Comparison of ENCODE assay signal across 11 cellular contexts in genomic region chr4:7156273-7157139, GRCh38. TPM values are rescaled to one million over a fixed set of nuclear protein-coding genes. Genes with fewer than 3 reads are reported as not detected.
DNase-seq lines count a peak whose midpoint lies in the region; ATAC-seq and TF ChIP-seq lines count a peak whose summit lies in the region.
"Had no signal": no experiment of that assay in that cellular context is flagged by ENCODE, and none has a peak within 500 bp of the region (broad histone marks: within the 10 kb centered on the region; RNA-seq: fewer than 3 reads in every experiment).

No MANE protein-coding gene starts in this region.

- no peak overlapping the region for H3K4me3 Mint-ChIP-seq in MCF 10A (ENCODE audit: unreplicated experiment)
- H3K4me3 Mint-ChIP-seq: memory B cell; stimulated activated naive B cell treated with anti-CD40 and anti-IgM and Interleukin-4, amounts not matched to agents 10 μg/mL and 1 μg/mL and 100 μg/mL, for 72 hours had no signal

- no peak for TF ChIP-seq POLR2A in breast epithelium (IDR thresholded peaks at IDR 0.05)
- no peak for TF ChIP-seq POLR2A in right lobe of liver (IDR thresholded peaks at IDR 0.05)

- CTCF ChIA-PET in MCF 10A (lab: Yijun Ruan, JAX): interaction anchor here (0.6 to 1.3 kb wide), 9 partner anchors 8 to 930 kb away, joined by 3 to 8 read pairs (median 3); no protein-coding TSS in a partner anchor

- TF ChIP-seq CTCF in breast epithelium (IDR thresholded peaks at IDR 0.05): peak; percentile 34 to 73 (median 60)
- TF ChIP-seq CTCF in MCF 10A (IDR thresholded peaks at IDR 0.05; ENCODE audit: unreplicated experiment): no peak
- peak; percentile 14 to 45 (median 37) for TF ChIP-seq CTCF in right lobe of liver (IDR thresholded peaks at IDR 0.05)

- no peak overlapping the region for H3K9ac ChIP-seq in Karpas-422 (ENCODE audit: low read length)

- no peak overlapping the region for H3K27ac Mint-ChIP-seq in MCF 10A (ENCODE audit: low read depth, unreplicated experiment)
- H3K27ac Mint-ChIP-seq: memory B cell; stimulated activated naive B cell treated with anti-CD40 and anti-IgM and Interleukin-4, amounts not matched to agents 10 μg/mL and 1 μg/mL and 100 μg/mL, for 72 hours had no signal

- no peaks in the 10 kb centered on the region for H3K27me3 ChIP-seq in breast epithelium
- no peaks in the 10 kb centered on the region for H3K27me3 ChIP-seq in right lobe of liver
- no peaks in the 10 kb centered on the region for H3K27me3 ChIP-seq in Karpas-422 (ENCODE audit: low read length)

- WGBS in right lobe of liver (ENCODE audit: insufficient coverage, low coverage, low lambda C conversion rate, missing lambda C conversion rate): 56% methylated on average over 13 of the region's 19 CpGs

- H3K27ac ChIP-seq in breast epithelium (peak overlapping the region; percentile 37 to 81), right lobe of liver (no peak overlapping the region), Karpas-422 (ENCODE audit: low read length) (no peak overlapping the region)

- ATAC-seq in right lobe of liver: peak; percentile 21 to 53 (median 37)
- ATAC-seq: stimulated activated naive B cell treated with anti-CD40 and anti-IgM and Interleukin-4, amounts not matched to agents 10 μg/mL and 1 μg/mL and 100 μg/mL, for 72 hours had no signal

- H3K4me2 ChIP-seq in Karpas-422 (ENCODE audit: low read depth, low read length, poor library complexity, severe bottlenecking): no peak overlapping the region

- DNase-seq in breast epithelium (ENCODE audit: low spot score in 2 of 2): peak; percentile 51 to 52
- DNase-seq in MCF 10A (ENCODE audit: unreplicated experiment): no peak
- peak; percentile 42 for DNase-seq in dermis blood vessel endothelial cell
- peak in 1 of 3 donors; percentile 36 for DNase-seq in right lobe of liver
- no peak for DNase-seq in 8988T
- DNase-seq in cerebellum (ENCODE audit: low spot score): no peak
- no peak for DNase-seq in Karpas-422
- no peak for DNase-seq in SIG-M5 treated with dmso at 0.1 percent for 504 hours (lab: John Stamatoyannopoulos, UW; ENCODE audit: unreplicated experiment)
- DNase-seq: activated gamma-delta T cell; stimulated activated naive B cell treated with anti-CD40 and anti-IgM and Interleukin-4, amounts not matched to agents 10 μg/mL and 1 μg/mL and 100 μg/mL, for 72 hours had no signal

- H3K4me1 Mint-ChIP-seq in MCF 10A (ENCODE audit: insufficient read depth, unreplicated experiment): peaks cover 11% of the 10 kb centered on the region
- H3K4me1 Mint-ChIP-seq: memory B cell; stimulated activated naive B cell treated with anti-CD40 and anti-IgM and Interleukin-4, amounts not matched to agents 10 μg/mL and 1 μg/mL and 100 μg/mL, for 72 hours had no signal

- peaks cover 2 to 18% of the 10 kb centered on the region in 2 donors for H3K4me1 ChIP-seq in breast epithelium
- H3K4me1 ChIP-seq in right lobe of liver: peaks cover 0 to 9% (median 0%) of the 10 kb centered on the region in 4 donors
- H3K4me1 ChIP-seq in Karpas-422 (ENCODE audit: low read length): peaks cover 11% of the 10 kb centered on the region

- BruUV-seq in MCF 10A (replicated peaks; lab: Mats Ljungman, UMichigan): no TSS peak

- H2AFZ ChIP-seq in Karpas-422 (ENCODE audit: low read length): no peak overlapping the region

- H3K36me3 ChIP-seq in breast epithelium (no peaks in the 10 kb centered on the region), right lobe of liver (no peaks in the 10 kb centered on the region), Karpas-422 (ENCODE audit: insufficient read depth, low read length) (no peaks in the 10 kb centered on the region)

- H3K79me2 ChIP-seq in Karpas-422 (ENCODE audit: low read length): no peaks in the 10 kb centered on the region

- H3K4me3 ChIP-seq in breast epithelium (no peak overlapping the region), right lobe of liver (no peak overlapping the region), Karpas-422 (ENCODE audit: low read length) (no peak overlapping the region)

- H3K9me3 ChIP-seq in breast epithelium (no peaks in the 10 kb centered on the region), right lobe of liver (no peaks in the 10 kb centered on the region), Karpas-422 (ENCODE audit: low read length) (no peaks in the 10 kb centered on the region)

- intact Hi-C loops in breast epithelium (cut with DNase I; ENCODE audit: low total_unique reads) (no loop called here), MCF 10A (cut with micrococcal nuclease) (no loop called here), right lobe of liver (cut with DNase I) (no loop called here)

- no peaks in the 10 kb centered on the region for H3K9me2 ChIP-seq in Karpas-422 (replicated peaks; ENCODE audit: insufficient read depth, low read length)

- H3K36me3 Mint-ChIP-seq in MCF 10A (ENCODE audit: insufficient read depth, unreplicated experiment): no peaks in the 10 kb centered on the region
- H3K36me3 Mint-ChIP-seq: memory B cell; stimulated activated naive B cell treated with anti-CD40 and anti-IgM and Interleukin-4, amounts not matched to agents 10 μg/mL and 1 μg/mL and 100 μg/mL, for 72 hours had no signal

- POLR2A ChIA-PET in MCF 10A (lab: Yijun Ruan, JAX): no interaction called here

- H4K20me1 ChIP-seq in Karpas-422 (ENCODE audit: insufficient read depth, low read depth, low read length): no peaks in the 10 kb centered on the region

- no peaks in the 10 kb centered on the region for H3K9me3 Mint-ChIP-seq in MCF 10A (ENCODE audit: unreplicated experiment)
- H3K9me3 Mint-ChIP-seq: memory B cell; stimulated activated naive B cell treated with anti-CD40 and anti-IgM and Interleukin-4, amounts not matched to agents 10 μg/mL and 1 μg/mL and 100 μg/mL, for 72 hours had no signal

- H3K27me3 Mint-ChIP-seq in MCF 10A (ENCODE audit: insufficient read depth, unreplicated experiment): peaks cover 11% of the 10 kb centered on the region

RNA-seq across cellular contexts. Expression of gene SORCS2, which starts 35.8 kb away (rescaled TPM):
- 1 to 10 TPM in 1 of 3 donors, under 1 TPM in 2; 0.66 to 1.3 (median 0.80) TPM for total RNA-seq in breast epithelium
- 0.05 TPM in 1 of 2 replicates, not detected in the other for total RNA-seq in MCF 10A (2022)
- total RNA-seq in dermis blood vessel endothelial cell: under 0.01 and 0.05 TPM in 2 replicates
- 1 to 10 TPM in 5 of 6 experiments, under 1 TPM in 1; 0.18 to 6.2 (median 3.1) TPM for total RNA-seq in right lobe of liver
- 9.3 TPM for total RNA-seq in cerebellum
- total RNA-seq in Karpas-422 (2014; rRNA removed; shearing (Covaris generic); ENCODE audit: low replicate concordance): not detected in 2 replicates

Comparison
In these comparisons a context has a peak if more than half of its experiments do, and no peak if none do; other contexts are left out.
1. DNase-seq: peak in breast epithelium (2 of 2) and dermis blood vessel endothelial cell (single experiment); none in MCF 10A (single experiment), 8988T (single experiment), cerebellum (single experiment), Karpas-422 (single experiment) and SIG-M5 treated with dmso at 0.1 percent for 504 hours (single experiment).
2. H3K27ac ChIP-seq: peak in breast epithelium (2 of 2); none in right lobe of liver (0 of 3) and Karpas-422 (single experiment).